ENCODE assay signal across 8 cellular contexts in the genomic region with DNA sequence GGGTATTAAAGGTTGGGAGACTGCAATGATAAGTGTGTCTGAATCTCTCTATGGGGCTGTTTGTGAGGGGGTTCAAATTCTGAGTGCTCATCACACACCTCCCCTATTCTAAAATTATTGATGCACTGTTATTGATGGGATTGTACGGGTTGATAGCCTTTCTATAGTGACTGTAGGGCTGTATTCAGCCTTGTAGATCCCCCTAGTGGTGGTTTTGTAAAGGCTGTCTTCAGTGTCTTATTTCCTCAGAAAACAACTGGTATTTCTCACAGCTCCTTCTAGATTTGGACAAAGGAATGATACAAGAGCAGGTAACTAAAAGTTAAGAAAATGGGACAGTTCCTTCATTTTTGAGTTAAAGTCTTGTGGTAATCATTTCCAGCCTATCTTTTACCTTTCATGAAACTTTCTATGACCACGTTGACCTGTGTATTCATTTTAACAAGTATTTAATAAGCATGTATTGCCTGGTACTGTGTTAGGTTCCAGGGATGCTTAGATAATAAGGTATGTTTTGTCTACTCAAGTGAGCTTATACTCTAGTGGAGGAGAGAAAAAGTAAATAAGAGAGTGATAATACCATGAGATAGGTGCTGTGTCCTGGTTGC. TPM values are rescaled to one million over a fixed set of nuclear protein-coding genes. Genes with fewer than 3 reads are reported as not detected.
DNase-seq lines count a peak whose midpoint lies in the region; ATAC-seq and TF ChIP-seq lines count a peak whose summit lies in the region.

No MANE protein-coding gene starts in this region.

- ATAC-seq in HG02870 (IDR thresholded peaks at IDR 0.05; ENCODE audit: unreplicated experiment) (peak; percentile 83), Right ventricle myocardium superior (ENCODE audit: poor library complexity) (peak; percentile 79), sciatic nerve (peak; percentile 70), HG02588 (IDR thresholded peaks at IDR 0.05; ENCODE audit: unreplicated experiment) (no peak)

- in situ Hi-C loops in GM13976 (cut with MboI; ENCODE audit: low sequenced_read_pairs, unreplicated experiment): no loop called here

- H3K4me3 ChIP-seq in WI38 (ENCODE audit: low read depth, low read length): no peak overlapping the region

- DNase-seq in AML-193 (lab: John Stamatoyannopoulos, UW) (peak; percentile 70 to 73), GM13976 (ENCODE audit: low spot score) (peak; percentile 38), NCI-H2107 (lab: John Stamatoyannopoulos, UW) (peak; percentile 43), Right ventricle myocardium superior (no peak), sciatic nerve (ENCODE audit: low spot score) (no peak)

- TF ChIP-seq CTCF in GM13976 (IDR thresholded peaks at IDR 0.05; ENCODE audit: borderline replicate concordance, control extremely low read depth, extremely low read depth, insufficient read depth, missing control alignments) (peak; percentile 56), WI38 (IDR thresholded peaks at IDR 0.05; ENCODE audit: low read depth, low read length) (peak; percentile 67)

- intact Hi-C loops in Right ventricle myocardium superior (cut with DNase I): loop anchor here (10.0 kb wide), 1 partner anchor 226 kb away; a partner anchor contains a TSS
- intact Hi-C loops in sciatic nerve (cut with DNase I): no loop called here

RNA-seq across cellular contexts. Expression of a gene that starts 21.2 kb away (rescaled TPM):
- total RNA-seq in Right ventricle myocardium superior (90.9 TPM), sciatic nerve (137 TPM)

Comparison
In these comparisons a context has a peak if more than half of its experiments do, and no peak if none do; other contexts are left out.
1. DNase-seq: peak in AML-193 (2 of 2), GM13976 (single experiment) and NCI-H2107 (single experiment); none in Right ventricle myocardium superior (single experiment) and sciatic nerve (single experiment).